Comparison of ENCODE assay signal across 21 cellular contexts in genomic region chr12:131941987-131942341, GRCh38. TPM values are rescaled to one million over a fixed set of nuclear protein-coding genes. Genes with fewer than 3 reads are reported as not detected.
DNase-seq lines count a peak whose midpoint lies in the region; ATAC-seq, FAIRE-seq and TF ChIP-seq lines count a peak whose summit lies in the region.
"Had no signal": no experiment of that assay in that cellular context is flagged by ENCODE, and none has a peak within 500 bp of the region (broad histone marks: within the 10 kb centered on the region; RNA-seq: fewer than 3 reads in every experiment).

No MANE protein-coding gene starts in this region.

- no peaks in the 10 kb centered on the region for H3K4me1 Mint-ChIP-seq in neural progenitor cell

- H3K27ac Mint-ChIP-seq in neural progenitor cell = no peak overlapping the region
- H3K27ac Mint-ChIP-seq: CD8-positive, alpha-beta T cell had no signal

- no TSS peak for BruUV-seq in GM12878 (replicated peaks; lab: Mats Ljungman, UMichigan)

- H3F3A ChIP-seq in neural progenitor cell (ENCODE audit: low read depth) = no peaks in the 10 kb centered on the region

- no peaks in the 10 kb centered on the region for H3K79me2 ChIP-seq in GM12878 (ENCODE audit: control insufficient read depth, insufficient read depth, low read length)
- H3K79me2 ChIP-seq in neural progenitor cell (ENCODE audit: low read depth) = no peaks in the 10 kb centered on the region

- SMC1A ChIA-PET in GM12878 (lab: Charles Lee; ENCODE audit: uncharacterized antibody, unreplicated experiment) = no interaction called here

- H3K9me3 Mint-ChIP-seq in neural progenitor cell = no peaks in the 10 kb centered on the region
- H3K9me3 Mint-ChIP-seq: CD8-positive, alpha-beta T cell had no signal

- no peak for FAIRE-seq in GM12878 (lab: Jason Lieb, UNC)
- FAIRE-seq: GM12891 had no signal

- H4K20me1 ChIP-seq in GM12878 (ENCODE audit: control insufficient read depth, insufficient read depth) (no peaks in the 10 kb centered on the region), neural progenitor cell (ENCODE audit: low read depth) (no peaks in the 10 kb centered on the region)

- H3K4me1 ChIP-seq in GM12878 (ENCODE audit: control insufficient read depth, insufficient read depth, low read length) (no peaks in the 10 kb centered on the region), neural progenitor cell (no peaks in the 10 kb centered on the region), upper lobe of right lung (no peaks in the 10 kb centered on the region)

- H3K27ac ChIP-seq in GM12878 (ENCODE audit: control insufficient read depth, insufficient read depth) (no peak overlapping the region), neural progenitor cell (no peak overlapping the region), upper lobe of right lung (no peak overlapping the region)
- H3K27ac ChIP-seq: BLaER1 treated with 17β-estradiol and CSF1 and Interleukin-3, amounts not matched to agents 10 nM and 100 nM had no signal

- H3K9me3 ChIP-seq in GM12878 (replicated peaks; ENCODE audit: control insufficient read depth, insufficient read depth, low read length) = no peaks in the 10 kb centered on the region
- H3K9me3 ChIP-seq in neural progenitor cell (ENCODE audit: low read depth) = no peaks in the 10 kb centered on the region
- no peaks in the 10 kb centered on the region for H3K9me3 ChIP-seq in upper lobe of right lung
- H3K9me3 ChIP-seq: BLaER1 treated with 17β-estradiol and CSF1 and Interleukin-3, amounts not matched to agents 10 nM and 100 nM had no signal

- H3K36me3 ChIP-seq in GM12878 (ENCODE audit: control insufficient read depth in 2 of 2, insufficient read depth in 2 of 2, low read length in 1 of 2) = peaks cover 6 to 17% of the 10 kb centered on the region in 2 experiments
- no peaks in the 10 kb centered on the region for H3K36me3 ChIP-seq in neural progenitor cell
- H3K36me3 ChIP-seq in upper lobe of right lung = peaks cover 25% of the 10 kb centered on the region

- WGBS in GM12878 (ENCODE audit: insufficient coverage, insufficient replicate concordance, low lambda C conversion rate, missing lambda C conversion rate) = over 99% methylated on average over 7 of the region's 7 CpGs

- H3K27me3 ChIP-seq in GM12878 (replicated peaks in 1 of 2; ENCODE audit: control insufficient read depth in 2 of 2, insufficient read depth in 2 of 2, low read length in 1 of 2) (no peaks in the 10 kb centered on the region), neural progenitor cell (no peaks in the 10 kb centered on the region), upper lobe of right lung (no peaks in the 10 kb centered on the region)
- H3K27me3 ChIP-seq: BLaER1 treated with 17β-estradiol and CSF1 and Interleukin-3, amounts not matched to agents 10 nM and 100 nM had no signal

- peak overlapping the region; percentile 33 for H3K4me3 Mint-ChIP-seq in neural progenitor cell
- H3K4me3 Mint-ChIP-seq: CD8-positive, alpha-beta T cell had no signal

- TF ChIP-seq CTCF in GM12878 (IDR thresholded peaks at IDR 0.05 in 2 of 3, conservative IDR thresholded peaks at IDR 0.05 in 1 of 3; ENCODE audit: control insufficient read depth in 2 of 3, extremely low read depth in 1 of 3, insufficient read depth in 1 of 3, low read depth in 3 of 3, low read length in 3 of 3) (no peak), neural progenitor cell (IDR thresholded peaks at IDR 0.05) (no peak), upper lobe of right lung (IDR thresholded peaks at IDR 0.05) (no peak)

- H3K4me2 ChIP-seq in GM12878 (ENCODE audit: control insufficient read depth, insufficient read depth) (no peak overlapping the region), neural progenitor cell (no peak overlapping the region)
- H3K4me2 ChIP-seq: BLaER1 treated with 17β-estradiol and CSF1 and Interleukin-3, amounts not matched to agents 10 nM and 100 nM had no signal

- RAD21 ChIA-PET in GM12878 (lab: Charles Lee; ENCODE audit: unreplicated experiment) = no interaction called here

- H2AFZ ChIP-seq in GM12878 (ENCODE audit: control insufficient read depth, low read depth, low read length) (no peak overlapping the region), neural progenitor cell (replicated peaks) (no peak overlapping the region)

- no peak for TF ChIP-seq RAD21 in GM12878 (IDR thresholded peaks at IDR 0.05; ENCODE audit: insufficient read depth, low read depth, low read length)

- in situ Hi-C loops in GM12878 (cut with MboI) = no loop called here

- H3K9ac ChIP-seq in GM12878 (ENCODE audit: control insufficient read depth, insufficient read depth, low read length) = no peak overlapping the region
- H3K9ac ChIP-seq in neural progenitor cell = no peak overlapping the region
- H3K9ac ChIP-seq: BLaER1 treated with 17β-estradiol and CSF1 and Interleukin-3, amounts not matched to agents 10 nM and 100 nM had no signal

- H3K4me3 ChIP-seq in GM12878 (no peak overlapping the region), neural progenitor cell (no peak overlapping the region), upper lobe of right lung (no peak overlapping the region)
- H3K4me3 ChIP-seq: BLaER1 treated with 17β-estradiol and CSF1 and Interleukin-3, amounts not matched to agents 10 nM and 100 nM had no signal

- no peak for TF ChIP-seq EP300 in GM12878 (IDR thresholded peaks at IDR 0.05; ENCODE audit: borderline replicate concordance in 1 of 2, control insufficient read depth in 1 of 2, low read depth in 2 of 2, low read length in 2 of 2)

- intact Hi-C loops in GM12878 (cut with micrococcal nuclease; ENCODE audit: unreplicated experiment) (no loop called here), upper lobe of right lung (cut with DNase I) (loop anchor here (5.0 kb wide), 1 partner anchor 45 kb away; no protein-coding TSS in a partner anchor)

- DNase-seq in activated effector memory CD4-positive, alpha-beta T cell treated with anti-CD3 and anti-CD28 coated beads, Interleukin-2, amount 50 U/mL, for 16 hours = peak; percentile 43
- DNase-seq in activated effector memory CD4-positive, alpha-beta T cell treated with Interleukin-2 at 50 U/mL for 16 hours = no peak
- DNase-seq in GM12878 (ENCODE audit: low read depth, low spot score) = no peak
- no peak for DNase-seq in neural progenitor cell (ENCODE audit: low spot score)
- peak; percentile 38 for DNase-seq in upper lobe of right lung
- DNase-seq in NCI-H345 (lab: John Stamatoyannopoulos, UW) = no peak
- DNase-seq: 8988T, DND-41, GOT3, KG1, NCI-H1105, NCI-H2029 treated with DMSO at 0.1 percent for 48 hours, NCI-H226, NCI-H524 treated with DMSO at 0.1 percent for 48 hours, NCI-H82 had no signal

- CTCF ChIA-PET in GM12878 (lab: Yijun Ruan, JAX) = no interaction called here

- peaks cover 20% of the 10 kb centered on the region for H3K36me3 Mint-ChIP-seq in neural progenitor cell

- no peak for ATAC-seq in GM12878
- ATAC-seq in upper lobe of right lung = no peak
- ATAC-seq in GM21381 (IDR thresholded peaks at IDR 0.05; ENCODE audit: unreplicated experiment) = no peak
- ATAC-seq: CD8-positive, alpha-beta T cell; Panc1; SK-N-SH treated with all-trans-retinoic acid at 6 μM for 48 hours had no signal

- TF ChIP-seq POLR2A in GM12878 (IDR thresholded peaks at IDR 0.05; ENCODE audit: low read depth, low read length) = 0 out of 2 replicates have a peak, but pooled peaks have one; percentile 15

- POLR2A ChIA-PET in GM12878 (lab: Charles Lee) = no interaction called here

- peaks cover 2% of the 10 kb centered on the region for H3K27me3 Mint-ChIP-seq in neural progenitor cell (ENCODE audit: insufficient read depth, low read depth)

RNA-seq across cellular contexts. Expression of gene EP400, which starts 7.8 kb away (rescaled TPM):
- total RNA-seq in GM12878 (2013; cell fraction: nucleolus; rRNA removed) = 82.2 and 87.0 TPM in 2 replicates
- total RNA-seq in GM12878 (2014; rRNA removed) (6.2 and 6.9 TPM in 2 replicates), GM12878 (2014; rRNA removed; fragmentation: Illumina TruSeq; extraction: Trizol) (4.7 and 5.5 TPM in 2 replicates), GM12878 (2021) (39.4 and 44.2 TPM in 2 replicates), neural progenitor cell (ENCODE audit: low replicate concordance) (16.3 and 21.2 TPM in 2 replicates), upper lobe of right lung (41.4 TPM)
- polyA plus RNA-seq in GM12878 (2011; ENCODE audit: low read depth) = 13.0 TPM
- polyA plus RNA-seq in GM12878 (2011; rRNA removed) (3.8 and 4.1 TPM in 2 replicates), GM12878 (2014; fragmentation: Illumina TruSeq; extraction: Trizol) (19.2 and 20.7 TPM in 2 replicates), GM12878 (2014; fragmentation: Nextera tagmentation; extraction: Ambion mirVana) (1 to 10 TPM; 4.0 to 6.4 TPM), GM12878 (2014; rRNA removed) (15.9 and 22.1 TPM in 2 replicates), GM12878 (2016; fragmentation: Nextera tagmentation; extraction: Ambion mirVana) (10 to 100 TPM in 1 of 2 experiments, 1 to 10 TPM in 1; 9.8 to 11.7 TPM)
- 4.1 and 6.5 TPM in 2 replicates for polyA plus RNA-seq in GM12878 (2011; cell fraction: cytosol; rRNA removed)
- polyA plus RNA-seq in GM12878 (2011; cell fraction: nucleus; rRNA removed) = 23.4 and 36.1 TPM in 2 replicates
- polyA plus RNA-seq in GM12878 (2012) = 16.3 and 19.1 TPM in 2 replicates
- polyA minus RNA-seq in GM12878 (2011; rRNA and poly(A)+ RNA removed) = 10.6 and 13.4 TPM in 2 replicates
- polyA minus RNA-seq in GM12878 (2011; cell fraction: cytosol; rRNA and poly(A)+ RNA removed) = 9.1 and 9.7 TPM in 2 replicates
- polyA minus RNA-seq in GM12878 (2011; cell fraction: nucleus; rRNA and poly(A)+ RNA removed) = 9.8 and 24.3 TPM in 2 replicates

RNA-seq across cellular contexts. Expression of gene PUS1, which starts 12.9 kb away (rescaled TPM):
- 48.8 and 58.1 TPM in 2 replicates for total RNA-seq in GM12878 (2013; cell fraction: nucleolus; rRNA removed)
- total RNA-seq in GM12878 (2014; rRNA removed) = 28.7 and 33.5 TPM in 2 replicates
- 13.7 and 14.9 TPM in 2 replicates for total RNA-seq in GM12878 (2014; rRNA removed; fragmentation: Illumina TruSeq; extraction: Trizol)
- total RNA-seq in GM12878 (2021) = 66.4 and 74.2 TPM in 2 replicates
- 18.3 TPM for polyA plus RNA-seq in GM12878 (2011; ENCODE audit: low read depth)
- polyA plus RNA-seq in GM12878 (2011; rRNA removed) = 12.6 and 23.2 TPM in 2 replicates
- 27.6 and 39.0 TPM in 2 replicates for polyA plus RNA-seq in GM12878 (2011; cell fraction: cytosol; rRNA removed)
- 43.3 and 57.3 TPM in 2 replicates for polyA plus RNA-seq in GM12878 (2011; cell fraction: nucleus; rRNA removed)
- polyA plus RNA-seq in GM12878 (2012) = 23.9 and 30.2 TPM in 2 replicates
- 7.6 and 17.3 TPM in 2 replicates for polyA plus RNA-seq in GM12878 (2014; fragmentation: Illumina TruSeq; extraction: Trizol)
- polyA plus RNA-seq in GM12878 (2014; fragmentation: Nextera tagmentation; extraction: Ambion mirVana) = 1 to 10 TPM; 1.3 to 5.5 TPM
- polyA plus RNA-seq in GM12878 (2014; rRNA removed) = 42.5 and 62.4 TPM in 2 replicates
- polyA plus RNA-seq in GM12878 (2016; fragmentation: Nextera tagmentation; extraction: Ambion mirVana) = 10 to 100 TPM; 27.7 to 37.7 TPM
- 21.6 and 31.2 TPM in 2 replicates for polyA minus RNA-seq in GM12878 (2011; rRNA and poly(A)+ RNA removed)
- 11.5 and 18.8 TPM in 2 replicates for polyA minus RNA-seq in GM12878 (2011; cell fraction: cytosol; rRNA and poly(A)+ RNA removed)
- polyA minus RNA-seq in GM12878 (2011; cell fraction: nucleus; rRNA and poly(A)+ RNA removed) = 13.5 and 30.7 TPM in 2 replicates
- total RNA-seq in neural progenitor cell (ENCODE audit: low replicate concordance) = 15.9 and 17.8 TPM in 2 replicates
- total RNA-seq in upper lobe of right lung = 19.9 TPM

RNA-seq across cellular contexts. Expression of gene ULK1, which starts 47.5 kb away (rescaled TPM):
- 23.9 and 25.7 TPM in 2 replicates for total RNA-seq in GM12878 (2013; cell fraction: nucleolus; rRNA removed)
- 1.9 and 2.0 TPM in 2 replicates for total RNA-seq in GM12878 (2014; rRNA removed)
- total RNA-seq in GM12878 (2014; rRNA removed; fragmentation: Illumina TruSeq; extraction: Trizol) = 1.2 and 1.8 TPM in 2 replicates
- 14.1 and 15.8 TPM in 2 replicates for total RNA-seq in GM12878 (2021)
- 19.9 TPM for polyA plus RNA-seq in GM12878 (2011; ENCODE audit: low read depth)
- 1.3 and 2.0 TPM in 2 replicates for polyA plus RNA-seq in GM12878 (2011; rRNA removed)
- 1.7 and 2.2 TPM in 2 replicates for polyA plus RNA-seq in GM12878 (2011; cell fraction: cytosol; rRNA removed)
- polyA plus RNA-seq in GM12878 (2011; cell fraction: nucleus; rRNA removed) = 49.6 and 59.3 TPM in 2 replicates
- 10.8 and 14.5 TPM in 2 replicates for polyA plus RNA-seq in GM12878 (2012)
- 0.57 and 1.7 TPM in 2 replicates for polyA plus RNA-seq in GM12878 (2014; fragmentation: Illumina TruSeq; extraction: Trizol)
- polyA plus RNA-seq in GM12878 (2014; fragmentation: Nextera tagmentation; extraction: Ambion mirVana) = under 1 TPM; 0.13 to 0.55 TPM
- polyA plus RNA-seq in GM12878 (2014; rRNA removed) = 7.7 and 9.4 TPM in 2 replicates
- polyA plus RNA-seq in GM12878 (2016; fragmentation: Nextera tagmentation; extraction: Ambion mirVana) = 1 to 10 TPM in 1 of 2 experiments, under 1 TPM in 1; 0.87 to 1.1 TPM
- 2.0 and 5.2 TPM in 2 replicates for polyA minus RNA-seq in GM12878 (2011; rRNA and poly(A)+ RNA removed)
- 5.9 and 6.0 TPM in 2 replicates for polyA minus RNA-seq in GM12878 (2011; cell fraction: cytosol; rRNA and poly(A)+ RNA removed)
- 8.1 and 13.6 TPM in 2 replicates for polyA minus RNA-seq in GM12878 (2011; cell fraction: nucleus; rRNA and poly(A)+ RNA removed)
- total RNA-seq in neural progenitor cell (ENCODE audit: low replicate concordance) = 4.9 and 16.0 TPM in 2 replicates
- total RNA-seq in upper lobe of right lung = 32.4 TPM

Comparison
In these comparisons a context has a peak if more than half of its experiments do, and no peak if none do; other contexts are left out.
1. DNase-seq: peak in activated effector memory CD4-positive, alpha-beta T cell treated with anti-CD3 and anti-CD28 coated beads, Interleukin-2, amount 50 U/mL, for 16 hours (single experiment) and upper lobe of right lung (single experiment); none in activated effector memory CD4-positive, alpha-beta T cell treated with Interleukin-2 at 50 U/mL for 16 hours (single experiment), GM12878 (single experiment), neural progenitor cell (single experiment) and NCI-H345 (single experiment).